Comparison of ENCODE assay signal across 31 cellular contexts in the genomic region with DNA sequence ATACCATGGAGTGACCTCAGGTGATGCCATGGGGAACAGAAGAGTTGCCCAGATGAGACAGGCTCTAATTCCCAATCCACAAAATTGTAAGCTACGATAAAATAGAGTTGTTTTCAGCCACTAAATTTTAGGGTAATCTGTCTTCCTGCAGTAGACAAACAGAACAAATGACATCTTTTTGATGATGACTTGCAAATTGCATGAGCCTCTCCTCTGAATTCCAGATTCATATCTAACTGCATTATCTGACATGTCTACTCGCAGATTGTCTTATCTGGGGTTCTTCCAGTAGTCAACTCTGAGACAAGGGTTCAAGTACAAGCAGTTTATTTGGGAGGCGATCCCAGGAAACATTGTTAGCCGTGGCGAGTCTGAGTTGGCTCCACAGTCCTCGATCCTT.
"Had no signal": no experiment of that assay in that cellular context is flagged by ENCODE, and none has a peak within 500 bp of the region (broad histone marks: within the 10 kb centered on the region; RNA-seq: fewer than 3 reads in every experiment).

No MANE protein-coding gene starts in this region.

- H3K27ac Mint-ChIP-seq: T-helper 1 cell treated with Interleukin-12 subunit alpha and Interleukin-12 subunit beta and Interleukin-4 antibody, amounts not matched to agents 30 μg/mL and 1 μg/mL, for 36 hours had no signal

- H3K36me3 ChIP-seq: MG63, Peyer's patch, SJSA1 had no signal

- H3K4me1 ChIP-seq: Peyer's patch had no signal

- H3K27me3 ChIP-seq: MG63, Peyer's patch, SJSA1 had no signal

- H3K9me3 Mint-ChIP-seq: T-helper 1 cell treated with Interleukin-12 subunit alpha and Interleukin-12 subunit beta and Interleukin-4 antibody, amounts not matched to agents 30 μg/mL and 1 μg/mL, for 36 hours had no signal

- H3K9ac ChIP-seq: SK-N-SH had no signal

- H3K4me3 Mint-ChIP-seq: T-helper 1 cell treated with Interleukin-12 subunit alpha and Interleukin-12 subunit beta and Interleukin-4 antibody, amounts not matched to agents 30 μg/mL and 1 μg/mL, for 36 hours had no signal

- H3K4me3 ChIP-seq: MG63, Peyer's patch, SJSA1 had no signal

- H3K9me2 ChIP-seq: SK-N-SH had no signal

- H3K4me2 ChIP-seq: SK-N-SH had no signal

- H3K9me3 ChIP-seq: MG63, Peyer's patch, SJSA1, SK-N-SH had no signal

- ATAC-seq: PC-3 had no signal

- H3K27ac ChIP-seq: Peyer's patch, SJSA1 had no signal

- DNase-seq: MG63, NCI-H1048, NCI-H1092 treated with DMSO at 0.1 percent for 48 hours, NCI-H1105 treated with DMSO at 0.1 percent for 48 hours, NCI-H1417, NCI-H1436, NCI-H146, NCI-H1694, NCI-H187, NCI-H1930, NCI-H2029 treated with DMSO at 0.1 percent for 48 hours, NCI-H2081 treated with DMSO at 0.1 percent for 48 hours, NCI-H2107, NCI-H2171, NCI-H345, NCI-H446, NCI-H510A treated with DMSO at 0.1 percent for 48 hours, NCI-H524 treated with DMSO at 0.1 percent for 48 hours, NCI-H526 treated with DMSO at 0.1 percent for 48 hours, NCI-H82, OCI-M1, PC-3, Peyer's patch, Right ventricle myocardium superior, RPMI8226, SHP77 treated with DMSO at 0.1 percent for 48 hours, SK-N-SH, SW 1271, T-helper 1 cell had no signal
